Comparison of ENCODE assay signal across 1 cellular context in genomic region chr13:110321573-110321972, GRCh38. TPM values are rescaled to one million over a fixed set of nuclear protein-coding genes. Genes with fewer than 3 reads are reported as not detected.
"Had no signal": no experiment of that assay in that cellular context is flagged by ENCODE, and none has a peak within 500 bp of the region (broad histone marks: within the 10 kb centered on the region; RNA-seq: fewer than 3 reads in every experiment).

No MANE protein-coding gene starts in this region.

RNA-seq across cellular contexts. Expression of gene COL4A2, which starts 14.5 kb away (rescaled TPM):
- polyA plus RNA-seq: immature natural killer cell had no signal

RNA-seq across cellular contexts. Expression of gene COL4A1, which starts 14.6 kb away (rescaled TPM):
- polyA plus RNA-seq: immature natural killer cell had no signal
